ENCODE assay signal across 17 cellular contexts in the genomic region with DNA sequence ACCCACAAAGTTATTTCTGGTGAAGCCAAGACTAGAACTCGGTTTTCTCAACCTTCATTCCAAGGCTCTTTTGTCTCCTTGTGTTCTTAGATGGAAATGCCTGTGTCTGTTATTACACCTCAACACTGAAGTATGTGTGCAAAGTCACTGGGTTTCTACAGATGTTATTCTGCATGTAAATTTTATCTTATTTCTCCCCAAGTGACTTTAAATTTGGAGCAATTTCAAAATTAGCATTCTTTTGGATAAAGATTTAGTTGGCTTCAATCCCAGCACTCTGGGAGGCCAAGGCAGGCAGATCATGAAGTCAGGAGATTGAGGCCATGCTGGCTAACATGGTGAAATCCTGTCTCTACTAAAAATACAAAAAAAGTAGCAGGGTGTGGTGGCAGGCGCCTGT.
DNase-seq lines count a peak whose midpoint lies in the region; ATAC-seq and TF ChIP-seq lines count a peak whose summit lies in the region.
"Had no signal": no experiment of that assay in that cellular context is flagged by ENCODE, and none has a peak within 500 bp of the region (broad histone marks: within the 10 kb centered on the region; RNA-seq: fewer than 3 reads in every experiment).

No MANE protein-coding gene starts in this region.

- peaks cover 9 to 29% (median 20%) of the 10 kb centered on the region in 4 donors for H3K4me1 ChIP-seq in transverse colon

- CTCF ChIA-PET in activated CD4-positive, alpha-beta T cell treated with anti-CD3 and anti-CD28 coated beads for 36 hours (lab: Charles Lee) = interaction anchor here (0.5 to 2.7 kb wide), 6 partner anchors 23 to 482 kb away, joined by 3 to 15 read pairs (median 4); no protein-coding TSS in a partner anchor

- H3K27ac ChIP-seq in brain microvascular endothelial cell (peak overlapping the region; percentile 51), transverse colon (peak overlapping the region; percentile 37 to 68 (median 62))
- H3K27ac ChIP-seq: skin epidermis had no signal

- peaks cover 10% of the 10 kb centered on the region for H3K36me3 Mint-ChIP-seq in activated CD4-positive, alpha-beta T cell treated with anti-CD3 and anti-CD28 coated beads for 36 hours (ENCODE audit: low read depth)

- H3K27me3 Mint-ChIP-seq in activated CD4-positive, alpha-beta T cell treated with anti-CD3 and anti-CD28 coated beads for 36 hours = no peaks in the 10 kb centered on the region
- H3K27me3 Mint-ChIP-seq: activated naive CD4-positive, alpha-beta T cell treated with anti-CD3 and anti-CD28 coated beads, Interleukin-2, amount 10 ng/mL, durations not matched to agents 7 days and 5 days had no signal

- no peaks in the 10 kb centered on the region for H3K36me3 ChIP-seq in brain microvascular endothelial cell (replicated peaks)
- no peaks in the 10 kb centered on the region for H3K36me3 ChIP-seq in transverse colon

- intact Hi-C loops in Right ventricle myocardium superior (cut with DNase I) = loop anchor here (10.0 kb wide), 1 partner anchor 318 kb away; no protein-coding TSS in a partner anchor
- intact Hi-C loops in cardiac septum (cut with DNase I) = loop anchor here (10.0 kb wide), 1 partner anchor 78 kb away; no protein-coding TSS in a partner anchor
- intact Hi-C loops in transverse colon (cut with DNase I; ENCODE audit: low total_unique reads) = loop anchor here (5.0 kb wide), 2 partner anchors 295 to 320 kb away; no protein-coding TSS in a partner anchor
- intact Hi-C loops in activated CD4-positive, alpha-beta T cell treated with anti-CD3 and anti-CD28 coated beads for 36 hours (cut with DNase I, micrococcal nuclease) = loop anchor here (5.0 to 10.0 kb wide), 6 partner anchors 90 to 585 kb away; a partner anchor contains a TSS

- H3K27ac Mint-ChIP-seq in activated CD4-positive, alpha-beta T cell treated with anti-CD3 and anti-CD28 coated beads for 36 hours = no peak overlapping the region
- H3K27ac Mint-ChIP-seq: activated naive CD4-positive, alpha-beta T cell treated with anti-CD3 and anti-CD28 coated beads, Interleukin-2, amount 10 ng/mL, durations not matched to agents 7 days and 5 days had no signal

- H3K4me1 Mint-ChIP-seq in activated CD4-positive, alpha-beta T cell treated with anti-CD3 and anti-CD28 coated beads for 36 hours = peaks cover 31% of the 10 kb centered on the region

- in situ Hi-C loops in brain microvascular endothelial cell (cut with HindIII; ENCODE audit: low pct_ligation_motif_present, low sequenced_read_pairs) (no loop called here), transverse colon (cut with MboI; ENCODE audit: low pct_ligation_motif_present in 1 of 4, low pct_unique_long_range_greater_than_20kb in 1 of 4, low sequenced_read_pairs in 3 of 4) (loop anchor here in 1 of 4 donors (25.0 kb wide), 1 partner anchor 90 kb away; no protein-coding TSS in a partner anchor)

- peak; percentile 31 for ATAC-seq in Right ventricle myocardium superior (ENCODE audit: poor library complexity)
- no peak for ATAC-seq in HG03108 (IDR thresholded peaks at IDR 0.05; ENCODE audit: unreplicated experiment)
- ATAC-seq in activated CD4-positive, alpha-beta T cell treated with anti-CD3 and anti-CD28 coated beads for 36 hours = no peak

- whole genome bisulfite sequencing in transverse colon (ENCODE audit: low coverage in 1 of 2), 2 donors = 68 to 79% methylated on average over 2 of the region's 2 CpGs

- no peak for TF ChIP-seq EP300 in transverse colon (IDR thresholded peaks at IDR 0.05; ENCODE audit: low read depth)

- no peak for TF ChIP-seq POLR2A in transverse colon (IDR thresholded peaks at IDR 0.05)

- TF ChIP-seq CTCF in brain microvascular endothelial cell (IDR thresholded peaks at IDR 0.05; ENCODE audit: low read depth, low read length, missing control alignments) = no peak
- TF ChIP-seq CTCF in transverse colon (IDR thresholded peaks at IDR 0.05) = no peak

- H3K4me3 ChIP-seq in brain microvascular endothelial cell (ENCODE audit: low read depth, low read length) (no peak overlapping the region), transverse colon (no peak overlapping the region)
- H3K4me3 ChIP-seq: skin epidermis, upper lobe of left lung had no signal

- H3K27me3 ChIP-seq in brain microvascular endothelial cell (replicated peaks) (no peaks in the 10 kb centered on the region), transverse colon (no peaks in the 10 kb centered on the region)
- H3K27me3 ChIP-seq: upper lobe of left lung had no signal

- DNase-seq in Right ventricle myocardium superior (no peak), cardiac septum (ENCODE audit: low spot score) (no peak), brain microvascular endothelial cell (peak; percentile 84), kidney glomerular epithelial cell (lab: John Stamatoyannopoulos, UW) (peak; percentile 21), transverse colon (no peak), mesenteric fat pad (ENCODE audit: low spot score) (no peak)
- no peak for DNase-seq in activated CD4-positive, alpha-beta T cell treated with anti-CD3 and anti-CD28 coated beads for 36 hours
- DNase-seq: 8988T; activated naive CD4-positive, alpha-beta T cell treated with anti-CD3 and anti-CD28 coated beads, Interleukin-2, amount 10 ng/mL, durations not matched to agents 7 days and 5 days; DMS79 treated with DMSO at 0.1 percent for 48 hours; effector CD4-positive, alpha-beta T cell; hippocampal formation; Karpas-422; midbrain; upper lobe of left lung had no signal

- POLR2A ChIA-PET in activated CD4-positive, alpha-beta T cell treated with anti-CD3 and anti-CD28 coated beads for 36 hours (lab: Charles Lee) = no interaction called here

- H3K9me3 Mint-ChIP-seq in activated CD4-positive, alpha-beta T cell treated with anti-CD3 and anti-CD28 coated beads for 36 hours (ENCODE audit: low read depth) = peaks cover 4% of the 10 kb centered on the region

- no peaks in the 10 kb centered on the region for H3K9me3 ChIP-seq in transverse colon
- H3K9me3 ChIP-seq: upper lobe of left lung had no signal

- no peak overlapping the region for H3K4me3 Mint-ChIP-seq in activated CD4-positive, alpha-beta T cell treated with anti-CD3 and anti-CD28 coated beads for 36 hours
- H3K4me3 Mint-ChIP-seq: activated naive CD4-positive, alpha-beta T cell treated with anti-CD3 and anti-CD28 coated beads, Interleukin-2, amount 10 ng/mL, durations not matched to agents 7 days and 5 days had no signal

Comparison
In these comparisons a context has a peak if more than half of its experiments do, and no peak if none do; other contexts are left out.
1. DNase-seq: peak in brain microvascular endothelial cell (single experiment) and kidney glomerular epithelial cell (single experiment); none in Right ventricle myocardium superior (single experiment), cardiac septum (single experiment), transverse colon (single experiment), activated CD4-positive, alpha-beta T cell treated with anti-CD3 and anti-CD28 coated beads for 36 hours (single experiment) and mesenteric fat pad (single experiment).